Comparison of ENCODE assay signal across 8 cellular contexts in the genomic region with DNA sequence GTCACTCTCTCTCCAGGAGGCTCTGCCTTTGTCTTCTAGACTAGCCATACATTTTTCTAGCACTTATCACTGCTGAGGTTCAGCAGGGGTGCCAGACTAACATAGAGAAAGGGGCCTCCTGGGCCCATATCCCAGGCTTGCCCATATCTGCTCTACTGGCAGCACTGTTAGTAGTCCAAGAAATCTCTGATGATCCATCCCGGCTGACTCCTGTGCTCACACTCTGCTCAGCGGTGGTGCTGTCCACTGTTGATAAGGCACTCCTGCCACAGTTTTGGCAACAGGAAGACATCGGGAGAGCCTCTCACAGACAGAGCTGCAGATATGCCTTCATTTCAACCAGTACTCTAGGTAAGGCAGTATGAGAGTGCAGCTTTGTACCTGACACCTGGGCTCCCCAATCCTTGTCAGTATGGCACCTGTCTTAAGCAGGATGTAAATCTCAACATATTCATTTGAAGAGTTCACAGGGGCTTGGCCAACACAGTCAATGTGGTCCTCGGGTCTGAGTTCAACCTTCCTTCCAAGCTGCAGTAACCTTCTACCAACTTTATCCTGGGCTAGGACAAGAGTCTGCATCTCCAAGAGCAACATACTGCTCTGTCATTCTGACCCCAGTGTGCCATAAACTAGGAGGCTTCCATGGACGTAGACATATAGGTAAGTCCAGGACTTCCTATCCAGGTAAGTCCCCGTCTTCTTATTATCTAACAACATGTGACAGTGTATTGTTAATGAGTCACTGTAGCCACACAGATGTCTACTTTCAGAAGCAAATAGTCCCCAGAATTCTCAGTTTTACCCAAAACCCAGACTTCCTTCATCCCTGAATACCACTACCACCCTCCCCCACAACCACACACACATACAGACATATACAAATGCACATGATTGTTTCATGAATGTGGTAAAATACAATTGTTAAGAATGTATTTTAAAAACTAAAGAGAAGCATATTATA. TPM values are rescaled to one million over a fixed set of nuclear protein-coding genes. Genes with fewer than 3 reads are reported as not detected.
DNase-seq lines count a peak whose midpoint lies in the region; ATAC-seq and TF ChIP-seq lines count a peak whose summit lies in the region.

No MANE protein-coding gene starts in this region.

- no peak for TF ChIP-seq CTCF in BE2C (IDR thresholded peaks at IDR 0.05; ENCODE audit: low read depth, low read length)

- H3K27me3 ChIP-seq in MG63 = no peaks in the 10 kb centered on the region
- no peaks in the 10 kb centered on the region for H3K27me3 ChIP-seq in effector memory CD4-positive, alpha-beta T cell (replicated peaks; ENCODE audit: control insufficient read depth, insufficient read depth, low read length, poor library complexity, severe bottlenecking)
- H3K27me3 ChIP-seq in BE2C = no peaks in the 10 kb centered on the region

- H3K4me1 ChIP-seq in effector memory CD4-positive, alpha-beta T cell (ENCODE audit: control insufficient read depth, insufficient read depth, low read length, poor library complexity, severe bottlenecking) = peaks cover 16% of the 10 kb centered on the region
- H3K4me1 ChIP-seq in BE2C = peaks cover 79% of the 10 kb centered on the region

- intact Hi-C loops in Right ventricle myocardium superior (cut with DNase I) = no loop called here

- H3K27ac ChIP-seq in effector memory CD4-positive, alpha-beta T cell (ENCODE audit: insufficient read depth, low read length, poor library complexity, severe bottlenecking) = no peak overlapping the region

- DNase-seq in MG63 (peak; percentile 30), Right ventricle myocardium superior (peak; percentile 57), SKM-1 treated with dmso at 0.1 percent for 144 hours (lab: John Stamatoyannopoulos, UW; ENCODE audit: unreplicated experiment) (no peak), BE2C (no peak), NCI-H774 (lab: John Stamatoyannopoulos, UW) (no peak)
- DNase-seq in effector memory CD4-positive, alpha-beta T cell = no peak

- H3K36me3 ChIP-seq in MG63 = peaks cover 48% of the 10 kb centered on the region
- H3K36me3 ChIP-seq in effector memory CD4-positive, alpha-beta T cell (ENCODE audit: control insufficient read depth, insufficient read depth, low read length) = no peaks in the 10 kb centered on the region
- peaks cover 61% of the 10 kb centered on the region for H3K36me3 ChIP-seq in BE2C

- H3K4me3 ChIP-seq in MG63 = no peak overlapping the region
- H3K4me3 ChIP-seq in effector memory CD4-positive, alpha-beta T cell (ENCODE audit: insufficient read depth, low read depth, low read length, poor library complexity, severe bottlenecking) = no peak overlapping the region
- no peak overlapping the region for H3K4me3 ChIP-seq in BE2C (ENCODE audit: low read depth, low read length)

- H3K9me3 ChIP-seq in MG63 = no peaks in the 10 kb centered on the region
- no peaks in the 10 kb centered on the region for H3K9me3 ChIP-seq in effector memory CD4-positive, alpha-beta T cell (ENCODE audit: control insufficient read depth, low read length)
- H3K9me3 ChIP-seq in BE2C = no peaks in the 10 kb centered on the region

- ATAC-seq in GM18498 (IDR thresholded peaks at IDR 0.05; ENCODE audit: unreplicated experiment) (peak; percentile 78), GM21717 (IDR thresholded peaks at IDR 0.05; ENCODE audit: unreplicated experiment) (peak; percentile 91), Right ventricle myocardium superior (ENCODE audit: poor library complexity) (peak; percentile 76)

RNA-seq across cellular contexts. Expression of gene KLF7, which starts 16.2 kb away (rescaled TPM):
- 6.0 and 7.2 TPM in 2 replicates for total RNA-seq in MG63 (2014; rRNA removed; shearing (Covaris generic); ENCODE audit: low replicate concordance)
- total RNA-seq in Right ventricle myocardium superior = 19.2 TPM
- 40.8 TPM for polyA plus RNA-seq in BE2C (2012; ENCODE audit: insufficient read depth, insufficient read length, low read depth)

Comparison
In these comparisons a context has a peak if more than half of its experiments do, and no peak if none do; other contexts are left out.
1. DNase-seq: peak in MG63 (single experiment) and Right ventricle myocardium superior (single experiment); none in SKM-1 treated with dmso at 0.1 percent for 144 hours (single experiment), effector memory CD4-positive, alpha-beta T cell (0 of 3), BE2C (single experiment) and NCI-H774 (single experiment).
2. Peak in every context shown above with its lines, with median percentiles within 50 percentile points of each other: ATAC-seq.